ENCODE assay signal across 1 cellular context in genomic region chr2:45652090-45653050, GRCh38.
TF ChIP-seq lines count a peak whose summit lies in the region.

No MANE protein-coding gene starts in this region.

TF ChIP-seq in HepG2, 621 proteins besides CTCF, POLR2A, EP300 and RAD21 (continued from another document and continues in another):
- no peak for TF ChIP-seq CENPBD1 (CRISPR knock-in tag; IDR thresholded peaks at IDR 0.05; ENCODE audit: borderline replicate concordance, low read depth)
- no peak for TF ChIP-seq ZSCAN29 (CRISPR knock-in tag; conservative IDR thresholded peaks at IDR 0.05)
- no peak for TF ChIP-seq SP1 (IDR thresholded peaks at IDR 0.05)
- no peak for TF ChIP-seq SP1 (CRISPR knock-in tag; IDR thresholded peaks at IDR 0.05)
- TF ChIP-seq ZNF883 (CRISPR knock-in tag; IDR thresholded peaks at IDR 0.05; ENCODE audit: not compliant biosample characterization), result no peak
- no peak for TF ChIP-seq SIX4 (CRISPR knock-in tag; IDR thresholded peaks at IDR 0.05)
- TF ChIP-seq NONO (IDR thresholded peaks at IDR 0.05), result no peak
- TF ChIP-seq NONO (CRISPR knock-in tag; conservative IDR thresholded peaks at IDR 0.05), result no peak
- TF ChIP-seq ZNF891 (CRISPR knock-in tag; IDR thresholded peaks at IDR 0.05), result peak; percentile 74; the same call in 1 of the 2 replicates
- no peak for TF ChIP-seq KLF11 (CRISPR knock-in tag; IDR thresholded peaks at IDR 0.05)
- TF ChIP-seq ZNF430 (CRISPR knock-in tag; IDR thresholded peaks at IDR 0.05), result no peak
- TF ChIP-seq PRDM4 (CRISPR knock-in tag; IDR thresholded peaks at IDR 0.05; ENCODE audit: borderline replicate concordance), result no peak
- TF ChIP-seq PRMT3 (CRISPR knock-in tag; IDR thresholded peaks at IDR 0.05; ENCODE audit: borderline replicate concordance, low read depth), result no peak
- TF ChIP-seq ZNF550 (CRISPR knock-in tag; IDR thresholded peaks at IDR 0.05; ENCODE audit: borderline replicate concordance), result no peak
- TF ChIP-seq ZNF687 (CRISPR knock-in tag; IDR thresholded peaks at IDR 0.05), result peak; percentile 42; the same call in 1 of the 2 replicates
- no peak for TF ChIP-seq TCF7L2 (IDR thresholded peaks at IDR 0.05; ENCODE audit: low read depth, low read length)
- no peak for TF ChIP-seq YEATS4 (CRISPR knock-in tag; IDR thresholded peaks at IDR 0.05; ENCODE audit: borderline replicate concordance)
- TF ChIP-seq ZSCAN12 (CRISPR knock-in tag; IDR thresholded peaks at IDR 0.05), result no peak
- TF ChIP-seq SCMH1 (CRISPR knock-in tag; IDR thresholded peaks at IDR 0.05; ENCODE audit: borderline replicate concordance), result no peak
- no peak for TF ChIP-seq ZNF564 (CRISPR knock-in tag; IDR thresholded peaks at IDR 0.05)
- TF ChIP-seq CHCHD3 (CRISPR knock-in tag; IDR thresholded peaks at IDR 0.05), result 0 out of 2 replicates have a peak, but pooled peaks have one; percentile 30
- no peak for TF ChIP-seq ZC3H13 (CRISPR knock-in tag; IDR thresholded peaks at IDR 0.05)
- no peak for TF ChIP-seq NAIF1 (CRISPR knock-in tag; IDR thresholded peaks at IDR 0.05; ENCODE audit: borderline replicate concordance)
- TF ChIP-seq ZBTB46 (CRISPR knock-in tag; IDR thresholded peaks at IDR 0.05; ENCODE audit: borderline replicate concordance), result 0 out of 2 replicates have a peak, but pooled peaks have one; percentile 57
- peak; percentile 1; the same call in 1 of the 2 replicates for TF ChIP-seq ZBTB7B (CRISPR knock-in tag; IDR thresholded peaks at IDR 0.05)
- no peak for TF ChIP-seq NFKB2 (CRISPR knock-in tag; IDR thresholded peaks at IDR 0.05; ENCODE audit: borderline replicate concordance)
- no peak for TF ChIP-seq SRSF1 (optimal IDR thresholded peaks at IDR 0.05; ENCODE audit: low read depth, low read length)
- no peak for TF ChIP-seq ZFX (CRISPR knock-in tag; IDR thresholded peaks at IDR 0.05; ENCODE audit: low read depth)
- TF ChIP-seq SKI (IDR thresholded peaks at IDR 0.05; ENCODE audit: partially characterized antibody), result no peak
- peak; percentile 45; the same call in 1 of the 2 replicates for TF ChIP-seq CCDC6 (CRISPR knock-in tag; IDR thresholded peaks at IDR 0.05)
- peak; percentile 46; the same call in 1 of the 2 replicates for TF ChIP-seq ZFP91 (CRISPR knock-in tag; IDR thresholded peaks at IDR 0.05; ENCODE audit: borderline replicate concordance)
- TF ChIP-seq IKZF5 (CRISPR knock-in tag; IDR thresholded peaks at IDR 0.05), result no peak
- TF ChIP-seq PRDM15 (CRISPR knock-in tag; IDR thresholded peaks at IDR 0.05), result no peak
- no peak for TF ChIP-seq SRF (IDR thresholded peaks at IDR 0.05; ENCODE audit: low read depth, low read length)
- TF ChIP-seq ZNF234 (CRISPR knock-in tag; conservative IDR thresholded peaks at IDR 0.05), result no peak
- TF ChIP-seq MAZ (IDR thresholded peaks at IDR 0.05; ENCODE audit: borderline replicate concordance, low read depth, low read length), result no peak
- TF ChIP-seq MAZ (CRISPR knock-in tag; IDR thresholded peaks at IDR 0.05; ENCODE audit: low read depth), result no peak
- TF ChIP-seq SATB2 (CRISPR knock-in tag; IDR thresholded peaks at IDR 0.05), result no peak
- TF ChIP-seq PHF5A (CRISPR knock-in tag; IDR thresholded peaks at IDR 0.05; ENCODE audit: low read depth, unreplicated experiment), result no peak
- TF ChIP-seq CC2D1A (CRISPR knock-in tag; IDR thresholded peaks at IDR 0.05), result no peak
- TF ChIP-seq CREBL2 (CRISPR knock-in tag; IDR thresholded peaks at IDR 0.05; ENCODE audit: borderline replicate concordance), result no peak
- no peak for TF ChIP-seq MYNN (CRISPR knock-in tag; IDR thresholded peaks at IDR 0.05; ENCODE audit: low read depth)
- TF ChIP-seq ZNF276 (CRISPR knock-in tag; IDR thresholded peaks at IDR 0.05; ENCODE audit: low read depth), result peak; percentile 25; the same call in 1 of the 2 replicates
- TF ChIP-seq ZBTB34 (CRISPR knock-in tag; IDR thresholded peaks at IDR 0.05), result no peak
- TF ChIP-seq ZNF468 (CRISPR knock-in tag; IDR thresholded peaks at IDR 0.05), result no peak
- TF ChIP-seq MLX (CRISPR knock-in tag; IDR thresholded peaks at IDR 0.05), result no peak
